ENCODE assay signal across 1 cellular context in the genomic region with DNA sequence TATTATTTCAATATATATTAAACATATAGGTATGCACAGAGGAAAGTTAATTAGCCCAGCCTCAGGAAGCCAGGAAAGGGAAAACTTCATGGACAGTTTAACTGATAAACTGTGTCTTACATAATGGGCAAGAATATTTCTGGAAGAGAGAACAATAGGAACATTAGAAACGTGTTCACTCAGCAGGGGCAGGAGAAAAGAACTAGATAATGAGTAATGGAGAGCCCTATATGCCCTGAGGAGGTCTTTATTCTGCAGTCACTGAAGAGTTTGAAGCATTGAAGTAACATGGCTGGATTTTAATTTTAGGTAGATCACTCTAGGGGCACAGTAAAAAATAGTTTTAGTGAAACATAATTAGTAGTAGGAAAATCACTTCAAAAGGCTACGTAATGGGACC.
TF ChIP-seq lines count a peak whose summit lies in the region.

No MANE protein-coding gene starts in this region.

TF ChIP-seq in K562, 482 proteins besides CTCF, POLR2A, EP300 and RAD21:
- TF ChIP-seq TEAD4 (IDR thresholded peaks at IDR 0.05; ENCODE audit: low read length), result no peak
- no peak for TF ChIP-seq TEAD4 (CRISPR knock-in tag; IDR thresholded peaks at IDR 0.05; ENCODE audit: borderline replicate concordance)
- TF ChIP-seq, protein P1, sequence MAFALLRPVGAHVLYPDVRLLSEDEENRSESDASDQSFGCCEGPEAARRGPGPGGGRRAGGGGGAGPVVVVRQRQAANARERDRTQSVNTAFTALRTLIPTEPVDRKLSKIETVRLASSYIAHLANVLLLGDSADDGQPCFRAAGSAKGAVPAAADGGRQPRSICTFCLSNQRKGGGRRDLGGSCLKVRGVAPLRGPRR (CRISPR knock-in tag; IDR thresholded peaks at IDR 0.05), result no peak
- TF ChIP-seq TBL1XR1 (IDR thresholded peaks at IDR 0.05; ENCODE audit: low read length in 2 of 2), result no peak
- TF ChIP-seq ZNF699 (CRISPR knock-in tag; IDR thresholded peaks at IDR 0.05; ENCODE audit: insufficient replicate concordance), result no peak
- TF ChIP-seq SREBF1 (IDR thresholded peaks at IDR 0.05; ENCODE audit: borderline replicate concordance, low read depth, low read length), result no peak
- no peak for TF ChIP-seq OTX1 (CRISPR knock-in tag; IDR thresholded peaks at IDR 0.05)
- TF ChIP-seq TEAD2 (tag; IDR thresholded peaks at IDR 0.05), result no peak
- no peak for TF ChIP-seq MBD2 (IDR thresholded peaks at IDR 0.05; ENCODE audit: borderline replicate concordance, low read depth)
- TF ChIP-seq, protein P2, sequence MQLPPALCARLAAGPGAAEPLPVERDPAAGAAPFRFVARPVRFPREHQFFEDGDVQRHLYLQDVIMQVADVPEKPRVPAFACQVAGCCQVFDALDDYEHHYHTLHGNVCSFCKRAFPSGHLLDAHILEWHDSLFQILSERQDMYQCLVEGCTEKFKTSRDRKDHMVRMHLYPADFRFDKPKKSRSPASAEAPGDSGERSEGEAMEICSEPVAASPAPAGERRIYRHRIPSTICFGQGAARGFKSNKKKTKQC (CRISPR knock-in tag; IDR thresholded peaks at IDR 0.05), result no peak
- TF ChIP-seq ZBTB17 (CRISPR knock-in tag; IDR thresholded peaks at IDR 0.05), result no peak
- TF ChIP-seq, protein P3, sequence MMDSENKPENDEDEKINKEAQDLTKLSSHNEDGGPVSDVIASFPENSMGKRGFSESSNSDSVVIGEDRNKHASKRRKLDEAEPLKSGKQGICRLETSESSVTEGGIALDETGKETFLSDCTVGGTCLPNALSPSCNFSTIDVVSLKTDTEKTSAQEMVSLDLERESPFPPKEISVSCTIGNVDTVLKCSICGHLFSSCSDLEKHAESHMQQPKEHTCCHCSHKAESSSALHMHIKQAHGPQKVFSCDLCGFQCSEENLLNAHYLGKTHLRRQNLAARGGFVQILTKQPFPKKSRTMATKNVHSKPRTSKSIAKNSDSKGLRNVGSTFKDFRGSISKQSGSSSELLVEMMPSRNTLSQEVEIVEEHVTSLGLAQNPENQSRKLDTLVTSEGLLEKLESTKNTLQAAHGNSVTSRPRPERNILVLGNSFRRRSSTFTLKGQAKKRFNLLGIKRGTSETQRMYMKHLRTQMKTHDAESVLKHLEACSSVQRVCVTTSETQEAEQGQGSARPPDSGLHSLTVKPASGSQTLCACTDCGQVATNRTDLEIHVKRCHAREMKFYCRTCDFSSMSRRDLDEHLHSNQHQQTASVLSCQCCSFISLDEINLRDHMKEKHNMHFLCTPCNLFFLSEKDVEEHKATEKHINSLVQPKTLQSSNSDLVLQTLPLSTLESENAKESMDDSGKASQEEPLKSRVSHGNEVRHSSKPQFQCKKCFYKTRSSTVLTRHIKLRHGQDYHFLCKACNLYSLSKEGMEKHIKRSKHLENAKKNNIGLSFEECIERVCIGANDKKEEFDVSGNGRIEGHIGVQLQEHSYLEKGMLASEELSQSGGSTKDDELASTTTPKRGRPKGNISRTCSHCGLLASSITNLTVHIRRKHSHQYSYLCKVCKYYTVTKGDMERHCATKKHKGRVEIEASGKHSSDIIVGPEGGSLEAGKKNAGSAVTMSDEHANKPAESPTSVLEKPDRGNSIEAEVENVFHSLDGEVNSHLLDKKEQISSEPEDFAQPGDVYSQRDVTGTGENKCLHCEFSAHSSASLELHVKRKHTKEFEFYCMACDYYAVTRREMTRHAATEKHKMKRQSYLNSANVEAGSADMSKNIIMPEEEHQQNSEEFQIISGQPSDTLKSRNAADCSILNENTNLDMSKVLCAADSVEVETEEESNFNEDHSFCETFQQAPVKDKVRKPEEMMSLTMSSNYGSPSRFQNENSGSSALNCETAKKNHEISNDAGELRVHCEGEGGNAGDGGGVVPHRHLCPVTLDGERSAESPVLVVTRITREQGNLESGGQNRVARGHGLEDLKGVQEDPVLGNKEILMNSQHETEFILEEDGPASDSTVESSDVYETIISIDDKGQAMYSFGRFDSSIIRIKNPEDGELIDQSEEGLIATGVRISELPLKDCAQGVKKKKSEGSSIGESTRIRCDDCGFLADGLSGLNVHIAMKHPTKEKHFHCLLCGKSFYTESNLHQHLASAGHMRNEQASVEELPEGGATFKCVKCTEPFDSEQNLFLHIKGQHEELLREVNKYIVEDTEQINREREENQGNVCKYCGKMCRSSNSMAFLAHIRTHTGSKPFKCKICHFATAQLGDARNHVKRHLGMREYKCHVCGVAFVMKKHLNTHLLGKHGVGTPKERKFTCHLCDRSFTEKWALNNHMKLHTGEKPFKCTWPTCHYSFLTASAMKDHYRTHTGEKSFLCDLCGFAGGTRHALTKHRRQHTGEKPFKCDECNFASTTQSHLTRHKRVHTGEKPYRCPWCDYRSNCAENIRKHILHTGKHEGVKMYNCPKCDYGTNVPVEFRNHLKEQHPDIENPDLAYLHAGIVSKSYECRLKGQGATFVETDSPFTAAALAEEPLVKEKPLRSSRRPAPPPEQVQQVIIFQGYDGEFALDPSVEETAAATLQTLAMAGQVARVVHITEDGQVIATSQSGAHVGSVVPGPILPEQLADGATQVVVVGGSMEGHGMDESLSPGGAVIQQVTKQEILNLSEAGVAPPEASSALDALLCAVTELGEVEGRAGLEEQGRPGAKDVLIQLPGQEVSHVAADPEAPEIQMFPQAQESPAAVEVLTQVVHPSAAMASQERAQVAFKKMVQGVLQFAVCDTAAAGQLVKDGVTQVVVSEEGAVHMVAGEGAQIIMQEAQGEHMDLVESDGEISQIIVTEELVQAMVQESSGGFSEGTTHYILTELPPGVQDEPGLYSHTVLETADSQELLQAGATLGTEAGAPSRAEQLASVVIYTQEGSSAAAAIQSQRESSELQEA (IDR thresholded peaks at IDR 0.05; ENCODE audit: low read depth), result no peak
- no peak for TF ChIP-seq ZNF707 (CRISPR knock-in tag; conservative IDR thresholded peaks at IDR 0.05)
- TF ChIP-seq RFX1 (IDR thresholded peaks at IDR 0.05), result no peak
- no peak for TF ChIP-seq SRSF3 (IDR thresholded peaks at IDR 0.05; ENCODE audit: insufficient read depth, low read length)
- TF ChIP-seq NFIC (IDR thresholded peaks at IDR 0.05), result no peak
- TF ChIP-seq ZKSCAN8 (CRISPR knock-in tag; IDR thresholded peaks at IDR 0.05), result no peak
- no peak for TF ChIP-seq CAMTA2 (CRISPR knock-in tag; conservative IDR thresholded peaks at IDR 0.05)
